ENCODE assay signal across 13 cellular contexts in genomic region chr9:130450344-130451003, GRCh38. TPM values are rescaled to one million over a fixed set of nuclear protein-coding genes. Genes with fewer than 3 reads are reported as not detected.
DNase-seq lines count a peak whose midpoint lies in the region; ATAC-seq and TF ChIP-seq lines count a peak whose summit lies in the region.
"Had no signal": no experiment of that assay in that cellular context is flagged by ENCODE, and none has a peak within 500 bp of the region (broad histone marks: within the 10 kb centered on the region; RNA-seq: fewer than 3 reads in every experiment).

No MANE protein-coding gene starts in this region.

- H3K79me2 ChIP-seq in hepatocyte: peaks cover 24% of the 10 kb centered on the region

- no peak for TF ChIP-seq EP300 in sigmoid colon (IDR thresholded peaks at IDR 0.05)

- no peak for TF ChIP-seq POLR2A in sigmoid colon (IDR thresholded peaks at IDR 0.05)

- WGBS in hepatocyte (ENCODE audit: low lambda C conversion rate, missing lambda C conversion rate): 67% methylated on average over 15 of the region's 15 CpGs
- 17 to 67% methylated on average over 15 of the region's 15 CpGs for WGBS in sigmoid colon, 2 donors

- H3K4me2 ChIP-seq in hepatocyte: peak overlapping the region; percentile 55

- H3K9me3 ChIP-seq in hepatocyte (ENCODE audit: low read depth) (no peaks in the 10 kb centered on the region), sigmoid colon (no peaks in the 10 kb centered on the region)
- H3K9me3 ChIP-seq: SK-N-SH had no signal

- DNase-seq in DMS53 treated with DMSO at 0.1 percent for 48 hours (lab: John Stamatoyannopoulos, UW; ENCODE audit: unreplicated experiment) (peak; percentile 80), NCI-H2196 treated with DMSO at 0.1 percent for 48 hours (lab: John Stamatoyannopoulos, UW; ENCODE audit: unreplicated experiment) (peak; percentile 12), hepatocyte (ENCODE audit: low spot score) (peak; percentile 90), sigmoid colon (no peak), GM19238 (ENCODE audit: insufficient read length, low spot score) (no peak)
- DNase-seq: activated CD4-positive, CD25-positive, alpha-beta regulatory T cell; CD8-positive, alpha-beta T cell; HFFc6; NCI-H2081; SK-N-SH had no signal

- intact Hi-C loops in sigmoid colon (cut with DNase I): no loop called here

- H3K27ac ChIP-seq in hepatocyte (peak overlapping the region; percentile 95), sigmoid colon (peak overlapping the region; percentile 72 to 84 (median 82))

- H3K4me1 ChIP-seq in hepatocyte (ENCODE audit: insufficient read depth) (peaks cover 50% of the 10 kb centered on the region), sigmoid colon (peaks cover 0 to 77% (median 56%) of the 10 kb centered on the region in 4 donors)

- no peak overlapping the region for H2AFZ ChIP-seq in hepatocyte

- TF ChIP-seq CTCF in hepatocyte (IDR thresholded peaks at IDR 0.05; ENCODE audit: poor library complexity) (no peak), sigmoid colon (IDR thresholded peaks at IDR 0.05) (no peak)

- H3K4me3 ChIP-seq in hepatocyte (no peak overlapping the region), sigmoid colon (no peak overlapping the region)

- H3K9me2 ChIP-seq in hepatocyte (replicated peaks; ENCODE audit: insufficient read depth): no peaks in the 10 kb centered on the region
- H3K9me2 ChIP-seq: SK-N-SH had no signal

- H4K20me1 ChIP-seq in hepatocyte (ENCODE audit: insufficient read depth, poor library complexity, severe bottlenecking): no peaks in the 10 kb centered on the region

- no peaks in the 10 kb centered on the region for H3K27me3 ChIP-seq in hepatocyte
- H3K27me3 ChIP-seq in sigmoid colon: no peaks in the 10 kb centered on the region

- no peaks in the 10 kb centered on the region for H3K36me3 ChIP-seq in hepatocyte (replicated peaks; ENCODE audit: insufficient read depth, low read depth)
- H3K36me3 ChIP-seq in sigmoid colon: no peaks in the 10 kb centered on the region

- ATAC-seq in HG02852 (IDR thresholded peaks at IDR 0.05; ENCODE audit: unreplicated experiment): no peak
- ATAC-seq in HG02798 (IDR thresholded peaks at IDR 0.05; ENCODE audit: poor library complexity, unreplicated experiment): no peak
- ATAC-seq: CD8-positive, alpha-beta T cell; sciatic nerve had no signal

RNA-seq across cellular contexts. Expression of gene ASS1, which starts 5.7 kb away (rescaled TPM):
- total RNA-seq in hepatocyte: 292 and 321 TPM in 2 replicates
- polyA plus RNA-seq in hepatocyte: 103 and 145 TPM in 2 replicates
- total RNA-seq in sigmoid colon: 10 to 100 TPM; 65.8 to 84.2 (median 76.5) TPM
- 1,000 to 10,000 TPM in 1 of 3 donors, 100 to 1,000 TPM in 2; 369 to 1,420 (median 483) TPM for polyA plus RNA-seq in sigmoid colon
- total RNA-seq: CD8-positive, alpha-beta T cell had no signal

Comparison
In these comparisons a context has a peak if more than half of its experiments do, and no peak if none do; other contexts are left out.
1. DNase-seq: peak in DMS53 treated with DMSO at 0.1 percent for 48 hours (single experiment), NCI-H2196 treated with DMSO at 0.1 percent for 48 hours (single experiment) and hepatocyte (single experiment); none in sigmoid colon (single experiment) and GM19238 (single experiment).